23 cellular contexts compared by ENCODE assay signal in the genomic region with DNA sequence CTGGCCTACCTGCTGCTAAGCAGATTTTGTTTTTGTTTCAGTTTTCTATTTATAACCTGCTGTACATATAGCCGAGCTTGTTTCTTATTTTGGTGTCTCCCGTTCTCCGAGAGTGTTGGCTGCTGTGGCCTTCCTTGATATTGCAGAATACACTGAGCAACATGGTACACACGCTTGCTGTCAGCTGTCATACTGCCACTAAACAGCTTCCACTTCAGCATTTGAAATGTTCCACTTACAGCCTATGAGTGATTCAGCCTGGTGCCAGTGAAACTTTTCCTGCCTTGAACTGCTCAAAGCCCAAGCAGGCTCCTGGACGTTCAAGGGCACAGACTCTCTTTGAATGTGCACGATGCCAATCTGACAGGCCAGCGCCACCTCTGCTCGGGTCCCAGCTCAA.
DNase-seq lines count a peak whose midpoint lies in the region; ATAC-seq and TF ChIP-seq lines count a peak whose summit lies in the region.
"Had no signal": no experiment of that assay in that cellular context is flagged by ENCODE, and none has a peak within 500 bp of the region (broad histone marks: within the 10 kb centered on the region; RNA-seq: fewer than 3 reads in every experiment).

No MANE protein-coding gene starts in this region.

- H3K4me1 ChIP-seq in right atrium auricular region: peaks cover 0 to 5% of the 10 kb centered on the region in 2 donors
- H3K4me1 ChIP-seq in neural progenitor cell: peaks cover 61% of the 10 kb centered on the region
- H3K4me1 ChIP-seq in transverse colon: peaks cover 0 to 13% (median 2%) of the 10 kb centered on the region in 4 donors

- H3K4me3 ChIP-seq in right atrium auricular region (no peak overlapping the region), neural progenitor cell (no peak overlapping the region), transverse colon (no peak overlapping the region)
- H3K4me3 ChIP-seq: HAP-1, PC-9, SJCRH30, stomach had no signal

- no peak for DNase-seq in Right ventricle myocardium superior
- DNase-seq in right atrium auricular region (ENCODE audit: low spot score): no peak
- DNase-seq in left cardiac atrium: no peak
- DNase-seq in neural progenitor cell (ENCODE audit: low spot score): no peak
- DNase-seq in transverse colon: no peak
- DNase-seq in chondrocyte (ENCODE audit: low spot score): no peak
- DNase-seq: activated CD4-positive, alpha-beta T cell treated with anti-CD3 and anti-CD28 coated beads, Interleukin-2, amount 50 U/mL, for 48 hours; activated CD8-positive, alpha-beta memory T cell treated with anti-CD3 and anti-CD28 coated beads, Interleukin-2, amount 50 U/mL, for 48 hours; DND-41; naive thymus-derived CD4-positive, alpha-beta T cell; NCI-H1048; NCI-H2029; PC-9; SJCRH30; stomach; T-cell had no signal

- TF ChIP-seq CTCF in right atrium auricular region (IDR thresholded peaks at IDR 0.05): no peak
- no peak for TF ChIP-seq CTCF in neural progenitor cell (IDR thresholded peaks at IDR 0.05)
- TF ChIP-seq CTCF in transverse colon (IDR thresholded peaks at IDR 0.05): no peak
- TF ChIP-seq CTCF in chondrocyte (IDR thresholded peaks at IDR 0.05): no peak

- no peak overlapping the region for H2AFZ ChIP-seq in neural progenitor cell (replicated peaks)
- H2AFZ ChIP-seq: PC-9 had no signal

- no peak for TF ChIP-seq POLR2A in transverse colon (IDR thresholded peaks at IDR 0.05)

- no peaks in the 10 kb centered on the region for H3K9me3 Mint-ChIP-seq in neural progenitor cell
- no peaks in the 10 kb centered on the region for H3K9me3 Mint-ChIP-seq in chondrocyte (ENCODE audit: low read depth)
- H3K9me3 Mint-ChIP-seq: activated naive CD4-positive, alpha-beta T cell treated with anti-CD3 and anti-CD28 coated beads, Interleukin-2, amount 50 U/mL, for 24 hours; activated T-helper 17 cell treated with anti-CD3 and anti-CD28 coated beads, Interleukin-2, amount 50 U/mL, for 72 hours; central memory CD8-positive, alpha-beta T cell; naive thymus-derived CD4-positive, alpha-beta T cell; T-cell had no signal

- no peaks in the 10 kb centered on the region for H4K20me1 ChIP-seq in neural progenitor cell (ENCODE audit: low read depth)

- H3K9ac ChIP-seq in neural progenitor cell: no peak overlapping the region

- H3K4me3 Mint-ChIP-seq in neural progenitor cell: peak overlapping the region; percentile 39
- no peak overlapping the region for H3K4me3 Mint-ChIP-seq in chondrocyte (ENCODE audit: unreplicated experiment)
- H3K4me3 Mint-ChIP-seq: activated naive CD4-positive, alpha-beta T cell treated with anti-CD3 and anti-CD28 coated beads, Interleukin-2, amount 50 U/mL, for 24 hours; activated T-helper 17 cell treated with anti-CD3 and anti-CD28 coated beads, Interleukin-2, amount 50 U/mL, for 72 hours; B cell; central memory CD8-positive, alpha-beta T cell; T-cell had no signal

- ATAC-seq in Right ventricle myocardium superior (ENCODE audit: poor library complexity): peak; percentile 93
- ATAC-seq in left cardiac atrium: peak; percentile 51 to 85
- ATAC-seq in HG03280 (IDR thresholded peaks at IDR 0.05; ENCODE audit: unreplicated experiment): no peak
- no peak for ATAC-seq in HG03378 (IDR thresholded peaks at IDR 0.05; ENCODE audit: unreplicated experiment)
- ATAC-seq: activated T-helper 17 cell treated with anti-CD3 and anti-CD28 coated beads, Interleukin-2, amount 50 U/mL, for 72 hours; naive thymus-derived CD4-positive, alpha-beta T cell; T-cell had no signal

- H3K4me2 ChIP-seq in neural progenitor cell: no peak overlapping the region
- H3K4me2 ChIP-seq: PC-9 had no signal

- intact Hi-C loops in Right ventricle myocardium superior (cut with DNase I): no loop called here
- intact Hi-C loops in left cardiac atrium (cut with DNase I): no loop called here
- intact Hi-C loops in transverse colon (cut with DNase I; ENCODE audit: low total_unique reads): no loop called here

- H3F3A ChIP-seq in neural progenitor cell (ENCODE audit: low read depth): peaks cover 27% of the 10 kb centered on the region

- H3K27me3 ChIP-seq in right atrium auricular region: no peaks in the 10 kb centered on the region
- peaks cover 33% of the 10 kb centered on the region for H3K27me3 ChIP-seq in neural progenitor cell
- no peaks in the 10 kb centered on the region for H3K27me3 ChIP-seq in transverse colon
- H3K27me3 ChIP-seq: SJCRH30, stomach had no signal

- H3K27ac Mint-ChIP-seq in neural progenitor cell (peak overlapping the region; percentile 96), chondrocyte (ENCODE audit: unreplicated experiment) (no peak overlapping the region)
- H3K27ac Mint-ChIP-seq: activated naive CD4-positive, alpha-beta T cell treated with anti-CD3 and anti-CD28 coated beads, Interleukin-2, amount 50 U/mL, for 24 hours; activated T-helper 17 cell treated with anti-CD3 and anti-CD28 coated beads, Interleukin-2, amount 50 U/mL, for 72 hours; B cell; T-cell had no signal

- peaks cover 92% of the 10 kb centered on the region for H3K4me1 Mint-ChIP-seq in neural progenitor cell
- peaks cover 56% of the 10 kb centered on the region for H3K4me1 Mint-ChIP-seq in chondrocyte (ENCODE audit: low read depth)
- H3K4me1 Mint-ChIP-seq: activated T-helper 17 cell treated with anti-CD3 and anti-CD28 coated beads, Interleukin-2, amount 50 U/mL, for 72 hours; central memory CD8-positive, alpha-beta T cell had no signal

- in situ Hi-C loops in transverse colon (cut with MboI; ENCODE audit: low pct_ligation_motif_present in 1 of 4, low pct_unique_long_range_greater_than_20kb in 1 of 4, low sequenced_read_pairs in 3 of 4): no loop called here

- H3K27me3 Mint-ChIP-seq in neural progenitor cell (ENCODE audit: insufficient read depth, low read depth): peaks cover 5% of the 10 kb centered on the region
- H3K27me3 Mint-ChIP-seq in chondrocyte (ENCODE audit: low read depth): no peaks in the 10 kb centered on the region
- H3K27me3 Mint-ChIP-seq: activated naive CD4-positive, alpha-beta T cell treated with anti-CD3 and anti-CD28 coated beads, Interleukin-2, amount 50 U/mL, for 24 hours had no signal

- H3K36me3 Mint-ChIP-seq in neural progenitor cell (peaks cover 14% of the 10 kb centered on the region), chondrocyte (ENCODE audit: low read depth) (peaks cover 3% of the 10 kb centered on the region)
- H3K36me3 Mint-ChIP-seq: activated naive CD4-positive, alpha-beta T cell treated with anti-CD3 and anti-CD28 coated beads, Interleukin-2, amount 50 U/mL, for 24 hours; T-cell had no signal

- H3K79me2 ChIP-seq in neural progenitor cell (ENCODE audit: low read depth): no peaks in the 10 kb centered on the region

- H3K27ac ChIP-seq in right atrium auricular region: peak overlapping the region in 1 of 2 donors; percentile 5
- no peak overlapping the region for H3K27ac ChIP-seq in neural progenitor cell
- no peak overlapping the region for H3K27ac ChIP-seq in transverse colon
- H3K27ac ChIP-seq: PC-9, SJCRH30 had no signal

- H3K36me3 ChIP-seq in right atrium auricular region (no peaks in the 10 kb centered on the region), neural progenitor cell (no peaks in the 10 kb centered on the region), transverse colon (no peaks in the 10 kb centered on the region)
- H3K36me3 ChIP-seq: HAP-1, SJCRH30, stomach had no signal

- no peaks in the 10 kb centered on the region for H3K9me3 ChIP-seq in right atrium auricular region
- H3K9me3 ChIP-seq in neural progenitor cell (ENCODE audit: low read depth): no peaks in the 10 kb centered on the region
- no peaks in the 10 kb centered on the region for H3K9me3 ChIP-seq in transverse colon
- H3K9me3 ChIP-seq: HAP-1, SJCRH30, stomach had no signal

- 59 to 72% methylated on average over 5 to 8 of the region's 8 CpGs for WGBS in transverse colon (ENCODE audit: low coverage in 1 of 2), 2 donors

- no peak for TF ChIP-seq EP300 in transverse colon (IDR thresholded peaks at IDR 0.05; ENCODE audit: low read depth)

Comparison
In these comparisons a context has a peak if more than half of its experiments do, and no peak if none do; other contexts are left out.
1. ATAC-seq: peak in Right ventricle myocardium superior (single experiment) and left cardiac atrium (2 of 2); none in HG03280 (single experiment) and HG03378 (single experiment).